ENCODE assay signal across 8 cellular contexts in the genomic region with DNA sequence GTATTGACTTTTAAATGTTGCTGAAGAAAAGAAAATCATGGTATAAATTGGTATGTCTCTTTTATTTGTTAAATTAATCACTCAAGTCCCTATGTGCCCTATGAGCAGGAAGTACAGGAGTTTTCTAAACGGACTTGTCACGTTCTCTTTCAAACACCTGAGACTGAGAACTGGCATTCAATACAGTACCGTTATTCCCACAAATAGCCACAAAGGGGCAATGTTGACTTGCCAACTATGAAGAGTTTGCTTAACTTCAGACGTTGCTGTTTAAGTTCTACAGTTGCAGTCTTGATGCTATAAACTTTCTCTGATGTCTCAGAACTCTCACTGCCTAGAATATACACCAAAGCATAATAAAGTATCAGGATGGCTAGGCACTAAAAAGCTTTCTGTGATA. TPM values are rescaled to one million over a fixed set of nuclear protein-coding genes. Genes with fewer than 3 reads are reported as not detected.
DNase-seq lines count a peak whose midpoint lies in the region; ATAC-seq, FAIRE-seq and TF ChIP-seq lines count a peak whose summit lies in the region.

No MANE protein-coding gene starts in this region.

- CTCF ChIA-PET in RWPE1 (lab: Yijun Ruan, JAX) = interaction anchor here (0.8 to 3.1 kb wide), 3 partner anchors 330 to 340 kb away, joined by 3 to 23 read pairs (median 6); no protein-coding TSS in a partner anchor

- no peak for TF ChIP-seq POLR2A in lower leg skin (IDR thresholded peaks at IDR 0.05)

- no peak for TF ChIP-seq EP300 in neural cell (conservative IDR thresholded peaks at IDR 0.05; ENCODE audit: poor library complexity, severe bottlenecking)

- no peaks in the 10 kb centered on the region for H3K9me2 ChIP-seq in neural cell (ENCODE audit: insufficient read depth, low read length)

- DNase-seq in activated T-cell treated with anti-CD3 and anti-CD28 coated beads, Interleukin-2, amount 50 U/mL, for 72 hours = peak; percentile 10 to 23
- no peak for DNase-seq in activated T-cell treated with anti-CD3 and anti-CD28 coated beads, Interleukin-2, amount 50 U/mL, for 1 hour
- DNase-seq in HTR-8/SVneo (ENCODE audit: insufficient read length, low spot score) (peak; percentile 2), RWPE1 (ENCODE audit: low spot score) (peak; percentile 25), fibroblast of mammary gland (ENCODE audit: low read depth) (peak; percentile 50), lower leg skin (ENCODE audit: low spot score in 2 of 2) (no peak), 8988T (no peak)

- peak; percentile 90 for TF ChIP-seq RAD21 in neural cell (conservative IDR thresholded peaks at IDR 0.05)

- no peaks in the 10 kb centered on the region for H3K4me1 Mint-ChIP-seq in activated T-cell treated with anti-CD3 and anti-CD28 coated beads, Interleukin-2, amount 50 U/mL, for 72 hours (ENCODE audit: low read depth)

- no peak overlapping the region for H3K27ac Mint-ChIP-seq in activated T-cell treated with anti-CD3 and anti-CD28 coated beads, Interleukin-2, amount 50 U/mL, for 72 hours

- ATAC-seq in activated T-cell treated with anti-CD3 and anti-CD28 coated beads, Interleukin-2, amount 50 U/mL, for 72 hours (replicated peaks in 1 of 2) = peak; percentile 55 to 69

- intact Hi-C loops in lower leg skin (cut with DNase I; ENCODE audit: low total_unique reads) = no loop called here

- H3K27me3 ChIP-seq in neural cell (ENCODE audit: insufficient read depth, low read depth, low read length) = no peaks in the 10 kb centered on the region

- no peak overlapping the region for H3K4me3 Mint-ChIP-seq in activated T-cell treated with anti-CD3 and anti-CD28 coated beads, Interleukin-2, amount 50 U/mL, for 72 hours

- H3K9me3 ChIP-seq in neural cell (ENCODE audit: low read length) = no peaks in the 10 kb centered on the region

- H4K20me1 ChIP-seq in neural cell (ENCODE audit: insufficient read depth) = no peaks in the 10 kb centered on the region

- no peak for FAIRE-seq in HTR-8/SVneo (lab: Jason Lieb, UNC)

- H3K9me3 Mint-ChIP-seq in activated T-cell treated with anti-CD3 and anti-CD28 coated beads, Interleukin-2, amount 50 U/mL, for 72 hours = no peaks in the 10 kb centered on the region

- peak; percentile 47 for TF ChIP-seq CTCF in RWPE1 (conservative IDR thresholded peaks at IDR 0.05; ENCODE audit: low read depth)
- TF ChIP-seq CTCF in fibroblast of mammary gland (conservative IDR thresholded peaks at IDR 0.05; ENCODE audit: control insufficient read depth, insufficient read depth, low read depth, low read length) = peak; percentile 49
- peak; percentile 85 for TF ChIP-seq CTCF in neural cell (IDR thresholded peaks at IDR 0.05; ENCODE audit: poor library complexity, severe bottlenecking)
- TF ChIP-seq CTCF in lower leg skin (IDR thresholded peaks at IDR 0.05) = no peak

- H3K4me2 ChIP-seq in neural cell (ENCODE audit: low read length) = no peak overlapping the region

- no peaks in the 10 kb centered on the region for H3K36me3 ChIP-seq in neural cell (ENCODE audit: insufficient read depth, low read length)

- H2AFZ ChIP-seq in neural cell (ENCODE audit: low read depth, low read length) = no peak overlapping the region

- H3K4me3 ChIP-seq in fibroblast of mammary gland (ENCODE audit: control insufficient read depth, low read depth, low read length) = no peak overlapping the region
- H3K4me3 ChIP-seq in neural cell (ENCODE audit: low read length) = no peak overlapping the region
- H3K4me3 ChIP-seq in lower leg skin (ENCODE audit: low read depth, poor library complexity, severe bottlenecking) = no peak overlapping the region

- H3K27me3 Mint-ChIP-seq in activated T-cell treated with anti-CD3 and anti-CD28 coated beads, Interleukin-2, amount 50 U/mL, for 72 hours (ENCODE audit: low read depth) = peaks cover 23% of the 10 kb centered on the region

- H3K9ac ChIP-seq in neural cell (ENCODE audit: low read length) = no peak overlapping the region

- POLR2A ChIA-PET in RWPE1 (lab: Yijun Ruan, JAX; ENCODE audit: low non-redundant PET) = no interaction called here

- H3F3A ChIP-seq in neural cell (ENCODE audit: insufficient read depth, low read length, poor library complexity, severe bottlenecking) = no peaks in the 10 kb centered on the region

- H3K27ac ChIP-seq in RWPE1 (no peak overlapping the region), neural cell (ENCODE audit: low read length) (no peak overlapping the region)

- 0 to 1% methylated on average over 4 of the region's 4 CpGs for WGBS in lower leg skin, 2 donors

- H3K79me2 ChIP-seq in neural cell (replicated peaks; ENCODE audit: insufficient read depth, low read length) = no peaks in the 10 kb centered on the region

- no peaks in the 10 kb centered on the region for H3K36me3 Mint-ChIP-seq in activated T-cell treated with anti-CD3 and anti-CD28 coated beads, Interleukin-2, amount 50 U/mL, for 72 hours (ENCODE audit: insufficient read depth in 2 of 2)

TF ChIP-seq in neural cell, 6 proteins besides CTCF, POLR2A, EP300 and RAD21:
- TF ChIP-seq, protein P1, sequence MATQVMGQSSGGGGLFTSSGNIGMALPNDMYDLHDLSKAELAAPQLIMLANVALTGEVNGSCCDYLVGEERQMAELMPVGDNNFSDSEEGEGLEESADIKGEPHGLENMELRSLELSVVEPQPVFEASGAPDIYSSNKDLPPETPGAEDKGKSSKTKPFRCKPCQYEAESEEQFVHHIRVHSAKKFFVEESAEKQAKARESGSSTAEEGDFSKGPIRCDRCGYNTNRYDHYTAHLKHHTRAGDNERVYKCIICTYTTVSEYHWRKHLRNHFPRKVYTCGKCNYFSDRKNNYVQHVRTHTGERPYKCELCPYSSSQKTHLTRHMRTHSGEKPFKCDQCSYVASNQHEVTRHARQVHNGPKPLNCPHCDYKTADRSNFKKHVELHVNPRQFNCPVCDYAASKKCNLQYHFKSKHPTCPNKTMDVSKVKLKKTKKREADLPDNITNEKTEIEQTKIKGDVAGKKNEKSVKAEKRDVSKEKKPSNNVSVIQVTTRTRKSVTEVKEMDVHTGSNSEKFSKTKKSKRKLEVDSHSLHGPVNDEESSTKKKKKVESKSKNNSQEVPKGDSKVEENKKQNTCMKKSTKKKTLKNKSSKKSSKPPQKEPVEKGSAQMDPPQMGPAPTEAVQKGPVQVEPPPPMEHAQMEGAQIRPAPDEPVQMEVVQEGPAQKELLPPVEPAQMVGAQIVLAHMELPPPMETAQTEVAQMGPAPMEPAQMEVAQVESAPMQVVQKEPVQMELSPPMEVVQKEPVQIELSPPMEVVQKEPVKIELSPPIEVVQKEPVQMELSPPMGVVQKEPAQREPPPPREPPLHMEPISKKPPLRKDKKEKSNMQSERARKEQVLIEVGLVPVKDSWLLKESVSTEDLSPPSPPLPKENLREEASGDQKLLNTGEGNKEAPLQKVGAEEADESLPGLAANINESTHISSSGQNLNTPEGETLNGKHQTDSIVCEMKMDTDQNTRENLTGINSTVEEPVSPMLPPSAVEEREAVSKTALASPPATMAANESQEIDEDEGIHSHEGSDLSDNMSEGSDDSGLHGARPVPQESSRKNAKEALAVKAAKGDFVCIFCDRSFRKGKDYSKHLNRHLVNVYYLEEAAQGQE (IDR thresholded peaks at IDR 0.05; ENCODE audit: borderline replicate concordance) = no peak
- peak; percentile 91 for TF ChIP-seq SMC3 (conservative IDR thresholded peaks at IDR 0.05; ENCODE audit: poor library complexity)
- TF ChIP-seq MXI1 (conservative IDR thresholded peaks at IDR 0.05; ENCODE audit: poor library complexity, severe bottlenecking) = no peak

RNA-seq across cellular contexts. Expression of a gene that starts 7.6 kb away (rescaled TPM):
- total RNA-seq in activated T-cell treated with anti-CD3 and anti-CD28 coated beads, Interleukin-2, amount 50 U/mL, for 72 hours = not detected
- not detected in 2 replicates for polyA plus RNA-seq in neural cell
- 0.24 and 0.46 TPM in 2 replicates for polyA minus RNA-seq in neural cell
- total RNA-seq in lower leg skin = under 1 TPM in 3 of 4 donors, not detected in 1; 0.10 to 0.19 (median 0.12) TPM

RNA-seq across cellular contexts. Expression of a gene that starts 16.2 kb away (rescaled TPM):
- not detected for total RNA-seq in activated T-cell treated with anti-CD3 and anti-CD28 coated beads, Interleukin-2, amount 50 U/mL, for 72 hours
- not detected in 2 replicates for polyA plus RNA-seq in neural cell
- not detected in 2 replicates for polyA minus RNA-seq in neural cell
- total RNA-seq in lower leg skin = under 1 TPM in 2 of 4 donors, not detected in 2; 0.08 to 0.11 TPM

RNA-seq across cellular contexts. Expression of a gene that starts 36.2 kb away (rescaled TPM):
- total RNA-seq in activated T-cell treated with anti-CD3 and anti-CD28 coated beads, Interleukin-2, amount 50 U/mL, for 72 hours = not detected
- not detected in 2 replicates for polyA plus RNA-seq in neural cell
- 0.58 TPM in 1 of 2 replicates, not detected in the other for polyA minus RNA-seq in neural cell
- total RNA-seq in lower leg skin = under 1 TPM in 1 of 4 donors, not detected in 3; 0.57 TPM

RNA-seq across cellular contexts. Expression of a gene that starts 54.7 kb away (rescaled TPM):
- total RNA-seq in activated T-cell treated with anti-CD3 and anti-CD28 coated beads, Interleukin-2, amount 50 U/mL, for 72 hours = not detected
- not detected in 2 replicates for polyA plus RNA-seq in neural cell
- polyA minus RNA-seq in neural cell = not detected in 2 replicates
- under 1 TPM in 1 of 4 donors, not detected in 3; 0.84 TPM for total RNA-seq in lower leg skin

Comparison
In these comparisons a context has a peak if more than half of its experiments do, and no peak if none do; other contexts are left out.
1. DNase-seq: peak in activated T-cell treated with anti-CD3 and anti-CD28 coated beads, Interleukin-2, amount 50 U/mL, for 72 hours (2 of 2), HTR-8/SVneo (single experiment), RWPE1 (single experiment) and fibroblast of mammary gland (single experiment); none in activated T-cell treated with anti-CD3 and anti-CD28 coated beads, Interleukin-2, amount 50 U/mL, for 1 hour (single experiment), lower leg skin (0 of 2) and 8988T (single experiment).
2. CTCF ChIP-seq: peak in RWPE1 (single experiment), fibroblast of mammary gland (single experiment) and neural cell (single experiment); none in lower leg skin (0 of 3).